Comparison of ENCODE assay signal across 18 cellular contexts in genomic region chr9:137680445-137681358, GRCh38.
A peak's percentile ranks its signal among the peaks of the same experiment; 100 is the strongest.
DNase-seq lines count a peak whose midpoint lies in the region; TF ChIP-seq lines count a peak whose summit lies in the region.
"Had no signal": no experiment of that assay in that cellular context is flagged by ENCODE, and none has a peak within 500 bp of the region (broad histone marks: within the 10 kb centered on the region; RNA-seq: fewer than 3 reads in every experiment).

No MANE protein-coding gene starts in this region.

- H3K27ac ChIP-seq in OCI-LY7 (ENCODE audit: low read depth, low read length, poor library complexity, severe bottlenecking) (peak overlapping the region; percentile 96), hepatocyte (no peak overlapping the region), trophoblast cell (ENCODE audit: low read depth, low read length) (peak overlapping the region; percentile 6), esophagus squamous epithelium (no peak overlapping the region)
- H3K27ac ChIP-seq: GM23248, vagina, WERI-Rb-1 had no signal

- H4K91ac ChIP-seq in trophoblast cell (ENCODE audit: low read depth, low read length) = no peak overlapping the region

- no peak for TF ChIP-seq POLR2A in esophagus squamous epithelium (IDR thresholded peaks at IDR 0.05)

- CTCF ChIA-PET in OCI-LY7 (lab: Charles Lee; ENCODE audit: unreplicated experiment) = no interaction called here

- no peak overlapping the region for H3K23ac ChIP-seq in trophoblast cell (ENCODE audit: low read length)

- POLR2A ChIA-PET in OCI-LY7 (lab: Charles Lee) = no interaction called here

- TF ChIP-seq CTCF in OCI-LY7 (conservative IDR thresholded peaks at IDR 0.05; ENCODE audit: low read length) (no peak), hepatocyte (IDR thresholded peaks at IDR 0.05; ENCODE audit: poor library complexity) (no peak), GM20000 (IDR thresholded peaks at IDR 0.05; ENCODE audit: extremely low read depth, missing control alignments) (no peak), esophagus squamous epithelium (IDR thresholded peaks at IDR 0.05) (no peak)

- no peak overlapping the region for H4K8ac ChIP-seq in trophoblast cell (ENCODE audit: low read depth, low read length)

- no peaks in the 10 kb centered on the region for H3K36me3 ChIP-seq in H7 (replicated peaks; ENCODE audit: control insufficient read depth, insufficient read depth, low read length)
- peaks cover 49% of the 10 kb centered on the region for H3K36me3 ChIP-seq in OCI-LY7 (ENCODE audit: insufficient read depth, low read length)
- no peaks in the 10 kb centered on the region for H3K36me3 ChIP-seq in hepatocyte (replicated peaks; ENCODE audit: insufficient read depth, low read depth)
- H3K36me3 ChIP-seq in trophoblast cell (ENCODE audit: control insufficient read depth in 1 of 2, insufficient read depth in 2 of 2, low read length in 2 of 2) = peaks cover 2% of the 10 kb centered on the region in 2 experiments
- H3K36me3 ChIP-seq in esophagus squamous epithelium = peaks cover 0 to 45% (median 0%) of the 10 kb centered on the region in 3 donors
- H3K36me3 ChIP-seq: vagina had no signal

- no peak overlapping the region for H2BK12ac ChIP-seq in trophoblast cell (ENCODE audit: low read length)

- WGBS in hepatocyte (ENCODE audit: low lambda C conversion rate, missing lambda C conversion rate) = 76% methylated on average over 18 of the region's 18 CpGs
- no CpG with 5 or more reads among the region's 18 CpGs for WGBS in trophoblast cell (ENCODE audit: extremely low coverage, insufficient coverage, insufficient read length)
- 68 to 84% methylated on average over 9 to 16 of the region's 18 CpGs for WGBS in esophagus squamous epithelium, 2 donors

- H3K79me1 ChIP-seq in trophoblast cell (ENCODE audit: low read length) = no peaks in the 10 kb centered on the region

- H3K4me1 ChIP-seq in OCI-LY7 (ENCODE audit: insufficient read depth, low read length, poor library complexity, severe bottlenecking) (peaks cover 98% of the 10 kb centered on the region), hepatocyte (ENCODE audit: insufficient read depth) (peaks cover 23% of the 10 kb centered on the region), trophoblast cell (ENCODE audit: control insufficient read depth in 1 of 2, insufficient read depth in 2 of 2, low read length in 2 of 2) (peaks cover 10 to 14% of the 10 kb centered on the region in 2 experiments), esophagus squamous epithelium (peaks cover 0 to 24% (median 0%) of the 10 kb centered on the region in 3 donors)

- no peak overlapping the region for H2BK5ac ChIP-seq in trophoblast cell (ENCODE audit: low read depth, low read length, poor library complexity)

- peak overlapping the region; percentile 13 for H3K18ac ChIP-seq in trophoblast cell (ENCODE audit: low read length)

- peak overlapping the region; percentile 60 for H3K4ac ChIP-seq in trophoblast cell (ENCODE audit: low read depth, low read length)

- H3K4me2 ChIP-seq in OCI-LY7 (ENCODE audit: low read length) (peak overlapping the region; percentile 73), hepatocyte (no peak overlapping the region), trophoblast cell (ENCODE audit: low read length) (peak overlapping the region; percentile 33)
- H3K4me2 ChIP-seq: SK-N-SH had no signal

- no TSS peak for BruUV-seq in OCI-LY7 (replicated peaks; lab: Mats Ljungman, UMichigan)

- no peak overlapping the region for H3K9ac ChIP-seq in trophoblast cell (ENCODE audit: low read length)
- H3K9ac ChIP-seq: GM23248, SK-N-SH had no signal

- H3K9me2 ChIP-seq in OCI-LY7 (ENCODE audit: insufficient read depth, low read length) (no peaks in the 10 kb centered on the region), hepatocyte (replicated peaks; ENCODE audit: insufficient read depth) (no peaks in the 10 kb centered on the region)
- H3K9me2 ChIP-seq: SK-N-SH had no signal

- no peak overlapping the region for H3K14ac ChIP-seq in trophoblast cell (ENCODE audit: low read length)

- no peak overlapping the region for H4K12ac ChIP-seq in trophoblast cell (ENCODE audit: low read depth, low read length)

- H2AFZ ChIP-seq in OCI-LY7 (ENCODE audit: low read length) (no peak overlapping the region), hepatocyte (no peak overlapping the region), trophoblast cell (ENCODE audit: insufficient read depth, low read length, poor library complexity) (no peak overlapping the region)
- H2AFZ ChIP-seq: GM23248 had no signal

- DNase-seq in H7 = peak; percentile 62
- DNase-seq in OCI-LY7 (ENCODE audit: low spot score) = no peak
- peak; percentile 45 for DNase-seq in hepatocyte (ENCODE audit: low spot score)
- peak; percentile 91 to 93 for DNase-seq in trophoblast cell
- no peak for DNase-seq in GM20000 (ENCODE audit: low spot score)
- no peak for DNase-seq in esophagus squamous epithelium (lab: John Stamatoyannopoulos, UW)
- no peak for DNase-seq in activated CD8-positive, alpha-beta memory T cell treated with anti-CD3 and anti-CD28 coated beads, Interleukin-2, amount 50 U/mL, for 4 hours
- no peak for DNase-seq in Kasumi-1 (lab: John Stamatoyannopoulos, UW)
- DNase-seq: activated CD8-positive, alpha-beta memory T cell treated with anti-CD3 and anti-CD28 coated beads, Interleukin-2, amount 10 ng/mL, durations not matched to agents 7 days and 5 days; activated naive CD4-positive, alpha-beta T cell treated with anti-CD3 and anti-CD28 coated beads for 36 hours; AML-193; DMS153; GM23248; SK-N-SH; stimulated activated naive CD8-positive, alpha-beta T cell treated with anti-CD3 and anti-CD28 coated beads, Interleukin-15, amount 100 ng/mL, for 72 hours; WERI-Rb-1 had no signal

- H3K27me3 ChIP-seq in H7 (ENCODE audit: control insufficient read depth, insufficient read depth, low read length) (no peaks in the 10 kb centered on the region), hepatocyte (no peaks in the 10 kb centered on the region), trophoblast cell (ENCODE audit: insufficient read depth, low read length) (no peaks in the 10 kb centered on the region), esophagus squamous epithelium (no peaks in the 10 kb centered on the region)
- H3K27me3 ChIP-seq: vagina had no signal

- peaks cover 93% of the 10 kb centered on the region for H3K79me2 ChIP-seq in OCI-LY7 (ENCODE audit: insufficient read depth, low read depth, low read length)
- H3K79me2 ChIP-seq in hepatocyte = peaks cover 98% of the 10 kb centered on the region
- peaks cover 15% of the 10 kb centered on the region for H3K79me2 ChIP-seq in trophoblast cell (ENCODE audit: control insufficient read depth, insufficient read depth, low read length, poor library complexity)

- intact Hi-C loops in OCI-LY7 (cut with micrococcal nuclease; ENCODE audit: unreplicated experiment) (no loop called here), esophagus squamous epithelium (cut with DNase I) (no loop called here)

- H3K9me3 ChIP-seq in OCI-LY7 (ENCODE audit: low read length) (peaks cover 8% of the 10 kb centered on the region; the same call in 1 of the 2 replicates), hepatocyte (ENCODE audit: low read depth) (no peaks in the 10 kb centered on the region), trophoblast cell (ENCODE audit: insufficient read depth, low read depth, low read length) (no peaks in the 10 kb centered on the region), esophagus squamous epithelium (no peaks in the 10 kb centered on the region)
- H3K9me3 ChIP-seq: SK-N-SH, vagina had no signal

- H2AK5ac ChIP-seq in trophoblast cell (ENCODE audit: low read length) = no peak overlapping the region

- no peak overlapping the region for H3K4me3 ChIP-seq in H7 (ENCODE audit: insufficient read depth, low read depth, low read length)
- H3K4me3 ChIP-seq in OCI-LY7 (ENCODE audit: low read depth, low read length, poor library complexity, severe bottlenecking) = peak overlapping the region; percentile 53
- H3K4me3 ChIP-seq in hepatocyte = no peak overlapping the region
- no peak overlapping the region for H3K4me3 ChIP-seq in trophoblast cell (ENCODE audit: low read depth, low read length)
- no peak overlapping the region for H3K4me3 ChIP-seq in esophagus squamous epithelium
- H3K4me3 ChIP-seq: GM23248, skin epidermis, vagina had no signal

- no peak overlapping the region for H2BK120ac ChIP-seq in trophoblast cell (ENCODE audit: insufficient read depth, low read length, poor library complexity)

- H4K20me1 ChIP-seq in OCI-LY7 (ENCODE audit: insufficient read depth, low read length) (no peaks in the 10 kb centered on the region), hepatocyte (ENCODE audit: insufficient read depth, poor library complexity, severe bottlenecking) (peaks cover 94% of the 10 kb centered on the region)

Comparison
In these comparisons a context has a peak if more than half of its experiments do, and no peak if none do; other contexts are left out.
1. DNase-seq: peak in H7 (single experiment), hepatocyte (single experiment) and trophoblast cell (2 of 2); none in OCI-LY7 (single experiment), GM20000 (single experiment), esophagus squamous epithelium (single experiment), activated CD8-positive, alpha-beta memory T cell treated with anti-CD3 and anti-CD28 coated beads, Interleukin-2, amount 50 U/mL, for 4 hours (single experiment) and Kasumi-1 (0 of 2).
2. H3K27ac ChIP-seq: peak in OCI-LY7 (single experiment) and trophoblast cell (single experiment); none in hepatocyte (single experiment) and esophagus squamous epithelium (0 of 4).